1 cellular context compared by ENCODE assay signal in the genomic region with DNA sequence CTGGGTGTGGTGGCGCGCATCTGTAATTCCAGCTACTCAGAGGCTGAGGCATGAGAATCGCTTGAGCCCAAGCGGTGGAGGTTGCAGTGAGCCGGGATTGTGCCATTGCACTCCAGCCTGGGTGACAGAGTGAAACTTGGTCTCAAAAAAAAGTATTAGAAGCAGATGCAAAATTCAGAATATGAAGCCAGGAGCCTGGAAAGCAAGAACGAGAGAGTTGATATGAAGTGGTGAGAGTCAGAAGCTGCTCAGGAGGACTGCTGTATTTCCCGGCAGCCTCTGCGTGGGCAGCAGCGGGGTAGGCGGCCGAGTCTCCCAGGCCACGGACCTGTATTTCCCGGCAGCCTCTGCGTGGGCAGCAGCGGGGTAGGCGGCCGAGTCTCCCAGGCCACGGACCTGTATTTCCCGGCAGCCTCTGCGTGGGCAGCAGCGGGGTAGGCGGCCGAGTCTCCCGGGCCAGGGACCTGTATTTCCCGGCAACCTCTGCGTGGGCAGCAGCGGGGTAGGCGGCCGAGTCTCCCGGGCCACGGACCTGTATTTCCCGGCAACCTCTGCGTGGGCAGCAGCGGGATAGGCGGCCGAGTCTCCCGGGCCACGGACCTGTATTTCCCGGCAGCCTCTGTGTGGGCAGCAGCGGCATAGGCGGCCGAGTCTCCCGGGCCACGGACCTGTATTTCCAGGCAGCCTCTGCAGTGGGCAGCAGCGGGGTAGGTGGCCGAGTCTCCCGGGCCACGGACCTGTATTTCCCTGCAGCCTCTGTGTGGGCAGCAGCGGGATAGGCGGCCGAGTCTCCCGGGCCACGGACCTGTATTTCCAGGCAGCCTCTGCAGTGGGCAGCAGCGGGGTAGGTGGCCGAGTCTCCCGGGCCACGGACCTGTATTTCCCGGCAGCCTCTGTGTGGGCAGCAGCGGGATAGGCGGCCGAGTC.
A peak's percentile ranks its signal among the peaks of the same experiment; 100 is the strongest.
TF ChIP-seq lines count a peak whose summit lies in the region.
"Not testable (repeated sequence)": the region's sequence is repeated elsewhere in the genome, so short reads cannot be mapped to it uniquely, and the experiment has no call there.

No MANE protein-coding gene starts in this region.

TF ChIP-seq in K562, 482 proteins besides CTCF, POLR2A, EP300 and RAD21 (continued from another document):
- TF ChIP-seq, protein P1, sequence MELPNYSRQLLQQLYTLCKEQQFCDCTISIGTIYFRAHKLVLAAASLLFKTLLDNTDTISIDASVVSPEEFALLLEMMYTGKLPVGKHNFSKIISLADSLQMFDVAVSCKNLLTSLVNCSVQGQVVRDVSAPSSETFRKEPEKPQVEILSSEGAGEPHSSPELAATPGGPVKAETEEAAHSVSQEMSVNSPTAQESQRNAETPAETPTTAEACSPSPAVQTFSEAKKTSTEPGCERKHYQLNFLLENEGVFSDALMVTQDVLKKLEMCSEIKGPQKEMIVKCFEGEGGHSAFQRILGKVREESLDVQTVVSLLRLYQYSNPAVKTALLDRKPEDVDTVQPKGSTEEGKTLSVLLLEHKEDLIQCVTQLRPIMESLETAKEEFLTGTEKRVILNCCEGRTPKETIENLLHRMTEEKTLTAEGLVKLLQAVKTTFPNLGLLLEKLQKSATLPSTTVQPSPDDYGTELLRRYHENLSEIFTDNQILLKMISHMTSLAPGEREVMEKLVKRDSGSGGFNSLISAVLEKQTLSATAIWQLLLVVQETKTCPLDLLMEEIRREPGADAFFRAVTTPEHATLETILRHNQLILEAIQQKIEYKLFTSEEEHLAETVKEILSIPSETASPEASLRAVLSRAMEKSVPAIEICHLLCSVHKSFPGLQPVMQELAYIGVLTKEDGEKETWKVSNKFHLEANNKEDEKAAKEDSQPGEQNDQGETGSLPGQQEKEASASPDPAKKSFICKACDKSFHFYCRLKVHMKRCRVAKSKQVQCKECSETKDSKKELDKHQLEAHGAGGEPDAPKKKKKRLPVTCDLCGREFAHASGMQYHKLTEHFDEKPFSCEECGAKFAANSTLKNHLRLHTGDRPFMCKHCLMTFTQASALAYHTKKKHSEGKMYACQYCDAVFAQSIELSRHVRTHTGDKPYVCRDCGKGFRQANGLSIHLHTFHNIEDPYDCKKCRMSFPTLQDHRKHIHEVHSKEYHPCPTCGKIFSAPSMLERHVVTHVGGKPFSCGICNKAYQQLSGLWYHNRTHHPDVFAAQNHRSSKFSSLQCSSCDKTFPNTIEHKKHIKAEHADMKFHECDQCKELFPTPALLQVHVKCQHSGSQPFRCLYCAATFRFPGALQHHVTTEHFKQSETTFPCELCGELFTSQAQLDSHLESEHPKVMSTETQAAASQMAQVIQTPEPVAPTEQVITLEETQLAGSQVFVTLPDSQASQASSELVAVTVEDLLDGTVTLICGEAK (IDR thresholded peaks at IDR 0.05): peak; percentile 49; the same call in 1 of the 2 replicates
- TF ChIP-seq, protein P1 (CRISPR knock-in tag; IDR thresholded peaks at IDR 0.05): not testable (repeated sequence)
- peak; percentile 67 for TF ChIP-seq POLR2G (IDR thresholded peaks at IDR 0.05; ENCODE audit: low read depth, low read length)
- TF ChIP-seq, protein P2, sequence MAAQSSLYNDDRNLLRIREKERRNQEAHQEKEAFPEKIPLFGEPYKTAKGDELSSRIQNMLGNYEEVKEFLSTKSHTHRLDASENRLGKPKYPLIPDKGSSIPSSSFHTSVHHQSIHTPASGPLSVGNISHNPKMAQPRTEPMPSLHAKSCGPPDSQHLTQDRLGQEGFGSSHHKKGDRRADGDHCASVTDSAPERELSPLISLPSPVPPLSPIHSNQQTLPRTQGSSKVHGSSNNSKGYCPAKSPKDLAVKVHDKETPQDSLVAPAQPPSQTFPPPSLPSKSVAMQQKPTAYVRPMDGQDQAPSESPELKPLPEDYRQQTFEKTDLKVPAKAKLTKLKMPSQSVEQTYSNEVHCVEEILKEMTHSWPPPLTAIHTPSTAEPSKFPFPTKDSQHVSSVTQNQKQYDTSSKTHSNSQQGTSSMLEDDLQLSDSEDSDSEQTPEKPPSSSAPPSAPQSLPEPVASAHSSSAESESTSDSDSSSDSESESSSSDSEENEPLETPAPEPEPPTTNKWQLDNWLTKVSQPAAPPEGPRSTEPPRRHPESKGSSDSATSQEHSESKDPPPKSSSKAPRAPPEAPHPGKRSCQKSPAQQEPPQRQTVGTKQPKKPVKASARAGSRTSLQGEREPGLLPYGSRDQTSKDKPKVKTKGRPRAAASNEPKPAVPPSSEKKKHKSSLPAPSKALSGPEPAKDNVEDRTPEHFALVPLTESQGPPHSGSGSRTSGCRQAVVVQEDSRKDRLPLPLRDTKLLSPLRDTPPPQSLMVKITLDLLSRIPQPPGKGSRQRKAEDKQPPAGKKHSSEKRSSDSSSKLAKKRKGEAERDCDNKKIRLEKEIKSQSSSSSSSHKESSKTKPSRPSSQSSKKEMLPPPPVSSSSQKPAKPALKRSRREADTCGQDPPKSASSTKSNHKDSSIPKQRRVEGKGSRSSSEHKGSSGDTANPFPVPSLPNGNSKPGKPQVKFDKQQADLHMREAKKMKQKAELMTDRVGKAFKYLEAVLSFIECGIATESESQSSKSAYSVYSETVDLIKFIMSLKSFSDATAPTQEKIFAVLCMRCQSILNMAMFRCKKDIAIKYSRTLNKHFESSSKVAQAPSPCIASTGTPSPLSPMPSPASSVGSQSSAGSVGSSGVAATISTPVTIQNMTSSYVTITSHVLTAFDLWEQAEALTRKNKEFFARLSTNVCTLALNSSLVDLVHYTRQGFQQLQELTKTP (IDR thresholded peaks at IDR 0.05; ENCODE audit: low read depth in 1 of 2, partially characterized antibody in 2 of 2): peak in 1 of 2 experiments; percentile 53
- TF ChIP-seq, protein P3, sequence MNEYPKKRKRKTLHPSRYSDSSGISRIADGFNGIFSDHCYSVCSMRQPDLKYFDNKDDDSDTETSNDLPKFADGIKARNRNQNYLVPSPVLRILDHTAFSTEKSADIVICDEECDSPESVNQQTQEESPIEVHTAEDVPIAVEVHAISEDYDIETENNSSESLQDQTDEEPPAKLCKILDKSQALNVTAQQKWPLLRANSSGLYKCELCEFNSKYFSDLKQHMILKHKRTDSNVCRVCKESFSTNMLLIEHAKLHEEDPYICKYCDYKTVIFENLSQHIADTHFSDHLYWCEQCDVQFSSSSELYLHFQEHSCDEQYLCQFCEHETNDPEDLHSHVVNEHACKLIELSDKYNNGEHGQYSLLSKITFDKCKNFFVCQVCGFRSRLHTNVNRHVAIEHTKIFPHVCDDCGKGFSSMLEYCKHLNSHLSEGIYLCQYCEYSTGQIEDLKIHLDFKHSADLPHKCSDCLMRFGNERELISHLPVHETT (CRISPR knock-in tag; conservative IDR thresholded peaks at IDR 0.05 in 1 of 2, IDR thresholded peaks at IDR 0.05 in 1 of 2): peak in 1 of 2 experiments; percentile 59; a peak in 2 of 4 replicates
- 0 out of 2 replicates have a peak, but pooled peaks have one; percentile 16 for TF ChIP-seq SAFB (IDR thresholded peaks at IDR 0.05; ENCODE audit: borderline replicate concordance, low read depth, low read length)
- not testable (repeated sequence) for TF ChIP-seq NR2C2 (CRISPR knock-in tag; IDR thresholded peaks at IDR 0.05)
- TF ChIP-seq NR2C2 (tag; IDR thresholded peaks at IDR 0.05): 0 out of 2 replicates have a peak, but pooled peaks have one; percentile 34
- peak; percentile 22; the same call in 1 of the 2 replicates for TF ChIP-seq PHF8 (IDR thresholded peaks at IDR 0.05; ENCODE audit: borderline replicate concordance, low read length)
- peak; percentile 51; the same call in 1 of the 2 replicates for TF ChIP-seq ZNF175 (CRISPR knock-in tag; IDR thresholded peaks at IDR 0.05; ENCODE audit: low read depth)
